In genomic region chr4:26135331-26135730, GRCh38 we compare ENCODE assay signal across 15 cellular contexts.
"Had no signal": no experiment of that assay in that cellular context is flagged by ENCODE, and none has a peak within 500 bp of the region (broad histone marks: within the 10 kb centered on the region; RNA-seq: fewer than 3 reads in every experiment).

No MANE protein-coding gene starts in this region.

- H3K36me3 ChIP-seq: cardiac muscle cell, left lung, neutrophil, thyroid gland had no signal

- H3K27ac Mint-ChIP-seq: activated CD4-positive, alpha-beta T cell treated with anti-CD3 and anti-CD28 coated beads, Interleukin-2, amount 10 ng/mL, durations not matched to agents 7 days and 5 days; activated naive CD4-positive, alpha-beta T cell treated with anti-CD3 and anti-CD28 coated beads for 36 hours; activated naive CD8-positive, alpha-beta T cell treated with anti-CD3 and anti-CD28 coated beads, Interleukin-2, amount 50 U/mL, for 24 hours; T-helper 1 cell treated with Interleukin-12 subunit alpha and Interleukin-12 subunit beta and Interleukin-4 antibody, amounts not matched to agents 30 μg/mL and 1 μg/mL, for 36 hours; WTC11 had no signal

- DNase-seq: activated CD4-positive, alpha-beta T cell treated with anti-CD3 and anti-CD28 coated beads, Interleukin-2, amount 10 ng/mL, durations not matched to agents 7 days and 5 days; activated CD8-positive, alpha-beta memory T cell treated with anti-CD3 and anti-CD28 coated beads, Interleukin-2, amount 50 U/mL, for 48 hours; activated naive CD4-positive, alpha-beta T cell treated with anti-CD3 and anti-CD28 coated beads for 36 hours; activated naive CD8-positive, alpha-beta T cell treated with anti-CD3 and anti-CD28 coated beads, Interleukin-2, amount 50 U/mL, for 24 hours; dorsolateral prefrontal cortex; erythroblast; left lung; mucosa of descending colon; naive thymus-derived CD4-positive, alpha-beta T cell; stimulated activated CD4-positive, alpha-beta T cell treated with anti-CD3 and anti-CD28 coated beads, Interleukin-1b, Interleukin-23, amount 100 ng/mL, for 48 hours; thyroid gland had no signal

- H3K27me3 Mint-ChIP-seq: activated CD4-positive, alpha-beta T cell treated with anti-CD3 and anti-CD28 coated beads, Interleukin-2, amount 10 ng/mL, durations not matched to agents 7 days and 5 days had no signal

- ATAC-seq: activated naive CD8-positive, alpha-beta T cell treated with anti-CD3 and anti-CD28 coated beads, Interleukin-2, amount 50 U/mL, for 24 hours; left lung; mucosa of descending colon; naive thymus-derived CD4-positive, alpha-beta T cell; WTC11 had no signal

- H3K4me3 Mint-ChIP-seq: activated CD4-positive, alpha-beta T cell treated with anti-CD3 and anti-CD28 coated beads, Interleukin-2, amount 10 ng/mL, durations not matched to agents 7 days and 5 days; activated naive CD4-positive, alpha-beta T cell treated with anti-CD3 and anti-CD28 coated beads for 36 hours; activated naive CD8-positive, alpha-beta T cell treated with anti-CD3 and anti-CD28 coated beads, Interleukin-2, amount 50 U/mL, for 24 hours; naive thymus-derived CD4-positive, alpha-beta T cell; T-helper 1 cell treated with Interleukin-12 subunit alpha and Interleukin-12 subunit beta and Interleukin-4 antibody, amounts not matched to agents 30 μg/mL and 1 μg/mL, for 36 hours; WTC11 had no signal

- H3K4me3 ChIP-seq: cardiac muscle cell, dorsolateral prefrontal cortex, left lung, mucosa of descending colon, thyroid gland had no signal

- H3K36me3 Mint-ChIP-seq: WTC11 had no signal

- H3K4me1 ChIP-seq: left lung, thyroid gland had no signal

- H3K9me3 ChIP-seq: left lung, mucosa of descending colon, neutrophil, thyroid gland had no signal

- H3K27me3 ChIP-seq: cardiac muscle cell, dorsolateral prefrontal cortex, left lung, neutrophil, thyroid gland had no signal

- H3K27ac ChIP-seq: cardiac muscle cell, dorsolateral prefrontal cortex, left lung, neutrophil, thyroid gland had no signal
